In the genomic region with DNA sequence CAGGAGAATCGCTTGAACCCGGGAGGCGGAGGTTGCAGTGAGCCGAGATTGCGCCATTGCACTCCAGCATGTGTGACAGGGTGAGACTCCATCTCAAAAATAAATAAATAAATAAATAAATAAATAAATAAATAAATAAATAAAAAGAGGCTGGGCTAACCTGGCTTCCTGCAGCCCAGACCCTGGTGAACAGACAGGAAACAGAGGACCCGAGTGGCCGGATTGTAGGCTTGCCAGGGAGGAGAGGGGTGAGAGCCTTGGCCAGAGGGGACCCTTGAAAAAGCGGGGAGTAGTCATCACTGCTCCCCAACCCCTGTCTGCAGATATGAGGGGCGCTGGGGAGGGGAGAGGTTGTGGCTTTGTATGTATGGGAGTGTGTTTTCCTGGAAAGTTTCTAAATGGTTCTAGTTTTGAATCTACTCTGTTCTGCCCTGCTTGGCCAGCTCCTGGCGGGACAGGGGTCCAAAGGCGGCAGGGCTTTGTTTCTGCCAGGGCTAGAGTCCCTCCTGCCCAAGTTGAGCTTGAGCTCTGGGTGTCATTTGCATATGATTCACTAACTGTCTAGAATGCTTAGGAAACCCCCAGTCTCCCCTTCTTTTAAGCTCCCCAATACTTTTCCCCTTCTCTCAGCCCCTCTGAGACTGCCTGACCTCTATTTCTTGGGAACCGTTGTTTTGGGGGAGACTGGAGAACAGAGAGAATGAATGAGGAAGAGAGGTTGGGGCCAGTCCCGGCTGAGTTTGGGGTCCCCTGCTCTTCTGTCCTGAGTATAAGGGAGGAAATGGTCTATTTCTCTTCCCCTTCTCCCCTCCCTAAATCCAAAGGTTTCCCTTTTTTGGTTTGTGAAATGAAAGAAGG, we compare ENCODE assay signal across 10 cellular contexts. TPM values are rescaled to one million over a fixed set of nuclear protein-coding genes. Genes with fewer than 3 reads are reported as not detected.
A peak's percentile ranks its signal among the peaks of the same experiment; 100 is the strongest.
DNase-seq lines count a peak whose midpoint lies in the region; ATAC-seq and TF ChIP-seq lines count a peak whose summit lies in the region.
"Had no signal": no experiment of that assay in that cellular context is flagged by ENCODE, and none has a peak within 500 bp of the region (broad histone marks: within the 10 kb centered on the region; RNA-seq: fewer than 3 reads in every experiment).

No MANE protein-coding gene starts in this region.

- H3K27me3 ChIP-seq in BLaER1 (no peaks in the 10 kb centered on the region), HL-60 (ENCODE audit: insufficient read depth, poor library complexity, severe bottlenecking) (no peaks in the 10 kb centered on the region), adrenal gland (no peaks in the 10 kb centered on the region)

- H3K9me3 ChIP-seq in BLaER1 (no peaks in the 10 kb centered on the region), adrenal gland (replicated peaks in 1 of 3) (no peaks in the 10 kb centered on the region)

- peaks cover 0 to 6% (median 0%) of the 10 kb centered on the region in 7 donors for H3K9me3 Mint-ChIP-seq in naive B cell

- H3K27ac ChIP-seq in BLaER1: no peak overlapping the region
- peak overlapping the region; percentile 98 for H3K27ac ChIP-seq in HL-60 (replicated peaks)
- peak overlapping the region in 4 of 5 donors; percentile 15 to 96 (median 52) for H3K27ac ChIP-seq in adrenal gland

- H3K27ac Mint-ChIP-seq in naive B cell: peak overlapping the region; percentile 100

- H3K4me1 ChIP-seq in BLaER1 (peaks cover 96% of the 10 kb centered on the region), adrenal gland (replicated peaks in 1 of 2) (peaks cover 87 to 96% of the 10 kb centered on the region in 2 donors)

- intact Hi-C loops in adrenal gland (cut with DNase I): no loop called here

- TF ChIP-seq POLR2A in adrenal gland (IDR thresholded peaks at IDR 0.05): no peak

- H3K36me3 Mint-ChIP-seq in naive B cell: no peaks in the 10 kb centered on the region

- H3K4me3 ChIP-seq in BLaER1 (no peak overlapping the region), HL-60 (replicated peaks; ENCODE audit: insufficient read depth, low read length) (no peak overlapping the region), adrenal gland (no peak overlapping the region)

- TF ChIP-seq CTCF in HL-60 (IDR thresholded peaks at IDR 0.05; ENCODE audit: insufficient read depth, low read length): no peak
- no peak for TF ChIP-seq CTCF in adrenal gland (IDR thresholded peaks at IDR 0.05)

- peaks cover 88 to 96% (median 93%) of the 10 kb centered on the region in 3 donors for H3K4me1 Mint-ChIP-seq in naive B cell

- peaks cover 0 to 4% (median 0%) of the 10 kb centered on the region in 3 donors for H3K27me3 Mint-ChIP-seq in naive B cell

- WGBS in adrenal gland, 4 donors: 73 to 81% (median 78%) methylated on average over 12 to 13 of the region's 13 CpGs

- peak overlapping the region; percentile 100 for H3K4me2 ChIP-seq in BLaER1

- ATAC-seq in naive B cell (ENCODE audit: low read depth in 2 of 2) (peak in 1 of 2 donors; percentile 7), GM21360 (IDR thresholded peaks at IDR 0.05; ENCODE audit: unreplicated experiment) (no peak), esophagus mucosa (no peak)

- H3K9ac ChIP-seq in BLaER1: no peak overlapping the region

- peaks cover 85% of the 10 kb centered on the region for H4K20me1 ChIP-seq in BLaER1

- DNase-seq in HL-60 (ENCODE audit: low read depth in 1 of 2, low spot score in 1 of 2) (no peak), adrenal gland (no peak), naive B cell (peak; percentile 60), NOMO-1 treated with dmso at 0.1 percent for 144 hours (lab: John Stamatoyannopoulos, UW; ENCODE audit: unreplicated experiment) (no peak), NCI-H1092 treated with DMSO at 0.1 percent for 48 hours (lab: John Stamatoyannopoulos, UW) (no peak)
- DNase-seq: DMS153, SW 1271 had no signal

- no peaks in the 10 kb centered on the region for H3K36me3 ChIP-seq in BLaER1
- no peaks in the 10 kb centered on the region for H3K36me3 ChIP-seq in adrenal gland (replicated peaks in 1 of 2)

- H3K4me3 Mint-ChIP-seq in naive B cell: peak overlapping the region; percentile 82 to 97 (median 91)

RNA-seq across cellular contexts. Expression of a gene that starts 16.4 kb away (rescaled TPM):
- 10 to 100 TPM; 24.8 to 51.8 (median 34.4) TPM for total RNA-seq in adrenal gland
- 10 to 100 TPM; 12.7 to 58.2 (median 26.8) TPM for polyA plus RNA-seq in adrenal gland
- polyA plus RNA-seq in naive B cell (ENCODE audit: low read depth in 6 of 6): 10 to 100 TPM in 2 of 6 donors, 1 to 10 TPM in 4; 3.1 to 12.6 (median 7.8) TPM
- 8.2 TPM for total RNA-seq in esophagus mucosa

RNA-seq across cellular contexts. Expression of a gene that starts 37.7 kb away (rescaled TPM):
- total RNA-seq in adrenal gland (10 to 100 TPM in 1 of 8 donors, 1 to 10 TPM in 6, under 1 TPM in 1; 0.69 to 12.1 (median 2.5) TPM), esophagus mucosa (12.8 TPM)
- polyA plus RNA-seq in adrenal gland (10 to 100 TPM in 1 of 3 donors, 1 to 10 TPM in 2; 1.0 to 31.3 (median 1.0) TPM), naive B cell (ENCODE audit: low read depth in 6 of 6) (1 to 10 TPM in 1 of 6 donors, under 1 TPM in 3, not detected in 2; 0.23 to 1.3 (median 0.35) TPM)

RNA-seq across cellular contexts. Expression of a gene that starts 39.2 kb away (rescaled TPM):
- 1 to 10 TPM; 1.3 to 8.7 (median 1.9) TPM for total RNA-seq in adrenal gland
- not detected for polyA plus RNA-seq in adrenal gland
- polyA plus RNA-seq in naive B cell (ENCODE audit: low read depth in 6 of 6): under 1 TPM in 2 of 6 donors, not detected in 4; 0.44 to 0.98 TPM
- total RNA-seq in esophagus mucosa: 0.28 TPM
